Comparison of ENCODE assay signal across 10 cellular contexts in the genomic region with DNA sequence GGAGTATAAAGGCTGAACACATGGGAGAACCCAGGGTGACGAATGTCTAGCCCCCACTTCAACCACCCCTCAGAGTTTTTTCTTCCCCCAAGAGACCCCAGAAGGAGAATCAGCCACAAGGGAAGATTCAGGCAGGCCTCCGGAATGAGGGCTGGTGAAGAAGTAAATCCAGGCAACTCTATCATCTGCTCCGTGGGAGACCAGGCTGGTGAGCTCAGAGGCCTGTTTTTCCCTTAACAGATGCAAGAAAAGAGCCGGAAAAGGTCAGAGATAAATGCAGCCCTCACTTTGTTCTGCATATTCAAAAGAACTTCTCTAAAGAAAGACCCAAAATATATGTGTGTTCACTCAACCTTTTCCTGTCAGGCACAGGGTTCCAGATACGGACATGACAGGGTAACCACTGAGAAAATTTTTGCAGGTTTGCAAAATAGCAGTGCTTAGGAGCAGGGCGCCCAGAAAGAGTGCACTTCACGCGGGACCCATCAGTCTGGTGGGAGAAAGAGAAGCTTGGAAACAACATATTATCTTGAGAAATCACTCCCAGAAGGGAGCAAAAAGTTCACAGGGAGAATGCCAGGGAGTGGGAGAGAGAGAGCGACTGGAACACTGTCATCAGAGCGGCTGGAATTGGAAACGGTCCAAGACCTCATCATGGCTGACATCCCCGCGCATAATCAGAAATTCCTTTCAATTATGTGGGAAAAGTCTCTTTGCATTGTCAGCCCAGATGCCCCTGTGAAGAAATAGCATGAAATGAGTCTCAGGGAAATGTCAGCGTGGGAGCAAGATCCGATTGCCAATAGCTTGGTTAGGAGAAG.
DNase-seq lines count a peak whose midpoint lies in the region; ATAC-seq and TF ChIP-seq lines count a peak whose summit lies in the region.
"Had no signal": no experiment of that assay in that cellular context is flagged by ENCODE, and none has a peak within 500 bp of the region (broad histone marks: within the 10 kb centered on the region; RNA-seq: fewer than 3 reads in every experiment).

No MANE protein-coding gene starts in this region.

- no peaks in the 10 kb centered on the region for H4K20me1 ChIP-seq in SK-N-SH (ENCODE audit: insufficient read depth)
- no peaks in the 10 kb centered on the region for H4K20me1 ChIP-seq in hepatocyte (ENCODE audit: insufficient read depth, poor library complexity, severe bottlenecking)
- H4K20me1 ChIP-seq in smooth muscle cell (ENCODE audit: low read depth) = no peaks in the 10 kb centered on the region

- no peaks in the 10 kb centered on the region for H3K9me3 ChIP-seq in SK-N-SH
- no peaks in the 10 kb centered on the region for H3K9me3 ChIP-seq in hepatocyte (ENCODE audit: low read depth)
- H3K9me3 ChIP-seq in smooth muscle cell (replicated peaks; ENCODE audit: low read depth) = no peaks in the 10 kb centered on the region

- H3K4me2 ChIP-seq in SK-N-SH (peak overlapping the region; percentile 27; the same call in 1 of the 2 replicates), hepatocyte (no peak overlapping the region), smooth muscle cell (peak overlapping the region; percentile 79)

- H3K4me3 ChIP-seq in SK-N-SH (ENCODE audit: low read depth in 2 of 2, low read length in 1 of 2) (no peak overlapping the region), hepatocyte (no peak overlapping the region), smooth muscle cell (no peak overlapping the region)

- POLR2A ChIA-PET in SK-N-SH (lab: Yijun Ruan, JAX) = no interaction called here

- H3K36me3 ChIP-seq in SK-N-SH (replicated peaks in 1 of 2; ENCODE audit: control insufficient read depth in 1 of 2, insufficient read depth in 2 of 2, low read length in 1 of 2) (no peaks in the 10 kb centered on the region), hepatocyte (replicated peaks; ENCODE audit: insufficient read depth, low read depth) (no peaks in the 10 kb centered on the region), smooth muscle cell (ENCODE audit: low read depth) (no peaks in the 10 kb centered on the region)

- TF ChIP-seq EP300 in SK-N-SH (IDR thresholded peaks at IDR 0.05; ENCODE audit: borderline replicate concordance in 1 of 2, low read depth in 1 of 2, low read length in 1 of 2) = no peak

- no peaks in the 10 kb centered on the region for H3K79me2 ChIP-seq in SK-N-SH (ENCODE audit: insufficient read depth)
- no peaks in the 10 kb centered on the region for H3K79me2 ChIP-seq in hepatocyte
- H3K79me2 ChIP-seq in smooth muscle cell (ENCODE audit: low read depth) = no peaks in the 10 kb centered on the region

- H3K27me3 ChIP-seq in SK-N-SH (ENCODE audit: insufficient read depth) (no peaks in the 10 kb centered on the region), hepatocyte (no peaks in the 10 kb centered on the region), smooth muscle cell (ENCODE audit: low read depth) (no peaks in the 10 kb centered on the region)

- ATAC-seq in HG02571 (IDR thresholded peaks at IDR 0.05; ENCODE audit: unreplicated experiment) = no peak
- ATAC-seq: activated T-helper 17 cell treated with anti-CD3 and anti-CD28 coated beads, Interleukin-2, amount 50 U/mL, for 72 hours had no signal

- H3K9me2 ChIP-seq in SK-N-SH = no peaks in the 10 kb centered on the region
- no peaks in the 10 kb centered on the region for H3K9me2 ChIP-seq in hepatocyte (replicated peaks; ENCODE audit: insufficient read depth)

- H3K4me1 ChIP-seq in SK-N-SH (ENCODE audit: control insufficient read depth in 1 of 2, insufficient read depth in 2 of 2, low read depth in 1 of 2, low read length in 1 of 2) (peaks cover 0 to 8% of the 10 kb centered on the region in 2 experiments; a peak in 2 of 4 replicates), hepatocyte (ENCODE audit: insufficient read depth) (peaks cover 30% of the 10 kb centered on the region), smooth muscle cell (ENCODE audit: low read depth) (peaks cover 9% of the 10 kb centered on the region)

- H3F3A ChIP-seq in SK-N-SH (replicated peaks; ENCODE audit: insufficient read depth) (no peaks in the 10 kb centered on the region), smooth muscle cell (ENCODE audit: low read depth) (peaks cover 7% of the 10 kb centered on the region)

- no peak for TF ChIP-seq CTCF in SK-N-SH (IDR thresholded peaks at IDR 0.05)
- TF ChIP-seq CTCF in hepatocyte (IDR thresholded peaks at IDR 0.05; ENCODE audit: poor library complexity) = no peak
- TF ChIP-seq CTCF in smooth muscle cell (IDR thresholded peaks at IDR 0.05; ENCODE audit: borderline replicate concordance, insufficient read depth, poor library complexity, severe bottlenecking) = no peak

- DNase-seq in GDM1 (lab: John Stamatoyannopoulos, UW) = peak; percentile 44
- no peak for DNase-seq in SK-N-SH
- no peak for DNase-seq in hepatocyte (ENCODE audit: low spot score)
- DNase-seq in smooth muscle cell (lab: John Stamatoyannopoulos, UW; ENCODE audit: unreplicated experiment) = no peak
- DNase-seq in DMS53 (lab: John Stamatoyannopoulos, UW) = no peak
- no peak for DNase-seq in T-helper 1 cell
- DNase-seq: NCI-H2029; stimulated activated CD4-positive, alpha-beta T cell treated with anti-CD3 and anti-CD28 coated beads, Interleukin-4, amount 100 ng/mL, for 4 hours had no signal

- CTCF ChIA-PET in SK-N-SH (lab: Yijun Ruan, JAX) = interaction anchor here (1.6 to 3.2 kb wide), 4 partner anchors 14 to 158 kb away, joined by 3 to 9 read pairs (median 6); no protein-coding TSS in a partner anchor

- 58% methylated on average over 15 of the region's 15 CpGs for WGBS in SK-N-SH (ENCODE audit: low lambda C conversion rate)
- 68% methylated on average over 15 of the region's 15 CpGs for WGBS in hepatocyte (ENCODE audit: low lambda C conversion rate, missing lambda C conversion rate)
- WGBS in smooth muscle cell (ENCODE audit: low lambda C conversion rate) = 28% methylated on average over 15 of the region's 15 CpGs

- TF ChIP-seq RAD21 in SK-N-SH (IDR thresholded peaks at IDR 0.05; ENCODE audit: low read length) = no peak

- H2AFZ ChIP-seq in SK-N-SH (ENCODE audit: low read depth) (0 out of 2 replicates have a peak overlapping the region, but pooled peaks have one; percentile 51), hepatocyte (no peak overlapping the region), smooth muscle cell (ENCODE audit: low read depth) (peak overlapping the region; percentile 68)

- peak overlapping the region; percentile 47 to 55; a peak in 3 of 4 replicates for H3K27ac ChIP-seq in SK-N-SH (ENCODE audit: low read depth in 2 of 2, low read length in 1 of 2)
- H3K27ac ChIP-seq in hepatocyte = peak overlapping the region; percentile 60
- peak overlapping the region; percentile 88 for H3K27ac ChIP-seq in smooth muscle cell (ENCODE audit: low read depth)

- H3K9ac ChIP-seq in SK-N-SH (no peak overlapping the region), smooth muscle cell (ENCODE audit: low read depth) (peak overlapping the region; percentile 50)

TF ChIP-seq in SK-N-SH, 30 proteins besides CTCF, POLR2A, EP300 and RAD21:
- peak; percentile 18; the same call in 1 of the 2 replicates for TF ChIP-seq TCF12 (IDR thresholded peaks at IDR 0.05)
- no peak for TF ChIP-seq GABPA (IDR thresholded peaks at IDR 0.05; ENCODE audit: low read depth)
- TF ChIP-seq NFIC (IDR thresholded peaks at IDR 0.05; ENCODE audit: borderline replicate concordance) = peak; percentile 57; the same call in 1 of the 2 replicates
- TF ChIP-seq, protein P1, sequence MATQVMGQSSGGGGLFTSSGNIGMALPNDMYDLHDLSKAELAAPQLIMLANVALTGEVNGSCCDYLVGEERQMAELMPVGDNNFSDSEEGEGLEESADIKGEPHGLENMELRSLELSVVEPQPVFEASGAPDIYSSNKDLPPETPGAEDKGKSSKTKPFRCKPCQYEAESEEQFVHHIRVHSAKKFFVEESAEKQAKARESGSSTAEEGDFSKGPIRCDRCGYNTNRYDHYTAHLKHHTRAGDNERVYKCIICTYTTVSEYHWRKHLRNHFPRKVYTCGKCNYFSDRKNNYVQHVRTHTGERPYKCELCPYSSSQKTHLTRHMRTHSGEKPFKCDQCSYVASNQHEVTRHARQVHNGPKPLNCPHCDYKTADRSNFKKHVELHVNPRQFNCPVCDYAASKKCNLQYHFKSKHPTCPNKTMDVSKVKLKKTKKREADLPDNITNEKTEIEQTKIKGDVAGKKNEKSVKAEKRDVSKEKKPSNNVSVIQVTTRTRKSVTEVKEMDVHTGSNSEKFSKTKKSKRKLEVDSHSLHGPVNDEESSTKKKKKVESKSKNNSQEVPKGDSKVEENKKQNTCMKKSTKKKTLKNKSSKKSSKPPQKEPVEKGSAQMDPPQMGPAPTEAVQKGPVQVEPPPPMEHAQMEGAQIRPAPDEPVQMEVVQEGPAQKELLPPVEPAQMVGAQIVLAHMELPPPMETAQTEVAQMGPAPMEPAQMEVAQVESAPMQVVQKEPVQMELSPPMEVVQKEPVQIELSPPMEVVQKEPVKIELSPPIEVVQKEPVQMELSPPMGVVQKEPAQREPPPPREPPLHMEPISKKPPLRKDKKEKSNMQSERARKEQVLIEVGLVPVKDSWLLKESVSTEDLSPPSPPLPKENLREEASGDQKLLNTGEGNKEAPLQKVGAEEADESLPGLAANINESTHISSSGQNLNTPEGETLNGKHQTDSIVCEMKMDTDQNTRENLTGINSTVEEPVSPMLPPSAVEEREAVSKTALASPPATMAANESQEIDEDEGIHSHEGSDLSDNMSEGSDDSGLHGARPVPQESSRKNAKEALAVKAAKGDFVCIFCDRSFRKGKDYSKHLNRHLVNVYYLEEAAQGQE (IDR thresholded peaks at IDR 0.05; ENCODE audit: low read depth, low read length) = no peak
TF ChIP-seq in SK-N-SH: peak in this region for 2.
